30 cellular contexts compared by ENCODE assay signal in the genomic region with DNA sequence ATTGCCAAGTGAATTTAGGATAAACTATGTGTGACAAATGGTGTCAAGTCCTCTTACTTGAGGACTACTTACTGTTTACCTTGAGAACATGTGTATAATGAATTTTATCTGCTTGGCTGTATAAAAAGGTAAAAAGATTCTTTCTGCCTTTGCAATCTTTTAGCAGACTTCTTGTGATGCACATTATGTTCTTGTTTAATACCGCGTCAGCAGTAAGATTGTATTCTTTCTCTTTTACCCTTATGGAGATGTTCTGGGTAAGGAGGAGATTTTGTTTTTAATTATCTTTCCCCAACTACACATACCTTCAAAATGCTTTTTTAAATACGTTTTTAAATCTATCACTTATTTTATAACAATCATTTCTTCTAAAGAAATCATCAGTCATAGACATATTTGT.
"Had no signal": no experiment of that assay in that cellular context is flagged by ENCODE, and none has a peak within 500 bp of the region (broad histone marks: within the 10 kb centered on the region; RNA-seq: fewer than 3 reads in every experiment).

No MANE protein-coding gene starts in this region.

- H3K27ac ChIP-seq: neutrophil, pancreas, prostate gland, skin epidermis, spleen, suprapubic skin, testis, tibial artery, transverse colon, upper lobe of right lung, uterus had no signal

- FAIRE-seq: pancreas had no signal

- H3K9me3 ChIP-seq: neutrophil, pancreas, prostate gland, suprapubic skin, testis, tibial artery, upper lobe of right lung, uterus had no signal

- H3K9me3 Mint-ChIP-seq: nephron progenitor cell, neural crest cell, type B pancreatic cell had no signal

- H3K4me3 Mint-ChIP-seq: naive thymus-derived CD8-positive, alpha-beta T cell; natural killer cell treated with Interleukin-12 subunit alpha and Interleukin-12 subunit beta and Interleukin-15 and Interleukin-18, amount 100 ng/mL, for 72 hours; nephron progenitor cell; neural crest cell; stimulated activated memory B cell treated with anti-CD40 and anti-IgM and Interleukin-4, amounts not matched to agents 10 μg/mL and 1 μg/mL and 100 μg/mL, for 72 hours; stimulated activated naive CD8-positive, alpha-beta T cell treated with anti-CD3 and anti-CD28 coated beads, Interleukin-15, amount 100 ng/mL, for 72 hours; type B pancreatic cell had no signal

- H3K27me3 ChIP-seq: neutrophil, pancreas, spleen, suprapubic skin, testis, tibial artery, transverse colon, upper lobe of right lung, uterus had no signal

- DNase-seq: naive thymus-derived CD8-positive, alpha-beta T cell; nephron progenitor cell; nucleus accumbens; pancreas; spleen; stimulated activated CD4-positive, alpha-beta T cell treated with anti-CD3 and anti-CD28 coated beads, Interleukin-12 subunit alpha, Interleukin-12 subunit beta, amount 100 ng/mL, for 4 hours; stimulated activated CD4-positive, alpha-beta T cell treated with anti-CD3 and anti-CD28 coated beads, Interleukin-1b, Interleukin-23, amount 100 ng/mL, for 48 hours; stimulated activated CD4-positive, alpha-beta T cell treated with anti-CD3 and anti-CD28 coated beads, Interleukin-4, amount 100 ng/mL, for 1 hour; stimulated activated CD4-positive, alpha-beta T cell treated with anti-CD3 and anti-CD28 coated beads, Interleukin-4, amount 100 ng/mL, for 4 hours; stimulated activated CD8-positive, alpha-beta memory T cell treated with anti-CD3 and anti-CD28 coated beads, Interleukin-4, amount 100 ng/mL, for 48 hours; stimulated activated naive CD4-positive, alpha-beta T cell; stimulated activated naive CD8-positive, alpha-beta T cell treated with anti-CD3 and anti-CD28 coated beads, Interleukin-15, amount 100 ng/mL, for 72 hours; stimulated activated naive CD8-positive, alpha-beta T cell treated with anti-CD3 and anti-CD28 coated beads, Interleukin-15, Interleukin-2, amounts not matched to agents 100 U/mL and 50 U/mL, for 24 hours; substantia nigra; tibial artery; transverse colon; upper lobe of right lung; uterus had no signal

- ATAC-seq: naive thymus-derived CD8-positive, alpha-beta T cell; natural killer cell treated with Interleukin-12 subunit alpha and Interleukin-12 subunit beta and Interleukin-15 and Interleukin-18, amount 100 ng/mL, for 72 hours; pancreas; right cardiac atrium; sciatic nerve; stimulated activated memory B cell treated with anti-CD40 and anti-IgM and Interleukin-4, amounts not matched to agents 10 μg/mL and 1 μg/mL and 100 μg/mL, for 72 hours; stimulated activated naive CD8-positive, alpha-beta T cell treated with anti-CD3 and anti-CD28 coated beads, Interleukin-15, amount 100 ng/mL, for 72 hours; stimulated activated naive CD8-positive, alpha-beta T cell treated with anti-CD3 and anti-CD28 coated beads, Interleukin-15, Interleukin-2, amounts not matched to agents 100 U/mL and 50 U/mL, for 24 hours; upper lobe of right lung had no signal

- H3K36me3 Mint-ChIP-seq: naive thymus-derived CD8-positive, alpha-beta T cell; stimulated activated memory B cell treated with anti-CD40 and anti-IgM and Interleukin-4, amounts not matched to agents 10 μg/mL and 1 μg/mL and 100 μg/mL, for 72 hours; type B pancreatic cell had no signal

- H3K4me3 ChIP-seq: pancreas, prostate gland, skin epidermis, smooth muscle cell, spleen, suprapubic skin, tibial artery, transverse colon, upper lobe of right lung, uterus had no signal

- H3K4me1 Mint-ChIP-seq: naive thymus-derived CD8-positive, alpha-beta T cell; nephron progenitor cell; stimulated activated memory B cell treated with anti-CD40 and anti-IgM and Interleukin-4, amounts not matched to agents 10 μg/mL and 1 μg/mL and 100 μg/mL, for 72 hours; stimulated activated naive CD8-positive, alpha-beta T cell treated with anti-CD3 and anti-CD28 coated beads, Interleukin-15, amount 100 ng/mL, for 72 hours had no signal

- H3K27ac Mint-ChIP-seq: naive thymus-derived CD8-positive, alpha-beta T cell; natural killer cell treated with Interleukin-12 subunit alpha and Interleukin-12 subunit beta and Interleukin-15 and Interleukin-18, amount 100 ng/mL, for 72 hours; nephron progenitor cell; stimulated activated memory B cell treated with anti-CD40 and anti-IgM and Interleukin-4, amounts not matched to agents 10 μg/mL and 1 μg/mL and 100 μg/mL, for 72 hours; stimulated activated naive CD8-positive, alpha-beta T cell treated with anti-CD3 and anti-CD28 coated beads, Interleukin-15, amount 100 ng/mL, for 72 hours; type B pancreatic cell had no signal

- H3K4me1 ChIP-seq: pancreas, prostate gland, spleen, suprapubic skin, testis, tibial artery, transverse colon, upper lobe of right lung, uterus had no signal

- H3K4me2 ChIP-seq: smooth muscle cell had no signal

- H3K36me3 ChIP-seq: neutrophil, pancreas, prostate gland, spleen, suprapubic skin, tibial artery, transverse colon, upper lobe of right lung, uterus had no signal

- H3K27me3 Mint-ChIP-seq: naive thymus-derived CD8-positive, alpha-beta T cell; natural killer cell treated with Interleukin-12 subunit alpha and Interleukin-12 subunit beta and Interleukin-15 and Interleukin-18, amount 100 ng/mL, for 72 hours; stimulated activated memory B cell treated with anti-CD40 and anti-IgM and Interleukin-4, amounts not matched to agents 10 μg/mL and 1 μg/mL and 100 μg/mL, for 72 hours; stimulated activated naive CD8-positive, alpha-beta T cell treated with anti-CD3 and anti-CD28 coated beads, Interleukin-15, amount 100 ng/mL, for 72 hours; type B pancreatic cell had no signal
